In genomic region chr5:1366514-1366913, GRCh38 we compare ENCODE assay signal across 1 cellular context.
TF ChIP-seq lines count a peak whose summit lies in the region.

No MANE protein-coding gene starts in this region.

TF ChIP-seq in K562, 482 proteins besides CTCF, POLR2A, EP300 and RAD21 (continued from another document):
- no peak for TF ChIP-seq MCM2 (IDR thresholded peaks at IDR 0.05; ENCODE audit: low read depth)
- TF ChIP-seq POLR2B (IDR thresholded peaks at IDR 0.05; ENCODE audit: low read depth, partially characterized antibody) = no peak
- no peak for TF ChIP-seq L3MBTL2 (IDR thresholded peaks at IDR 0.05)
- TF ChIP-seq TFAM (CRISPR knock-in tag; conservative IDR thresholded peaks at IDR 0.05) = no peak
